ENCODE assay signal across 10 cellular contexts in genomic region chr6:15066433-15067337, GRCh38.
DNase-seq lines count a peak whose midpoint lies in the region; ATAC-seq, FAIRE-seq and TF ChIP-seq lines count a peak whose summit lies in the region.
"Had no signal": no experiment of that assay in that cellular context is flagged by ENCODE, and none has a peak within 500 bp of the region (broad histone marks: within the 10 kb centered on the region; RNA-seq: fewer than 3 reads in every experiment).

No MANE protein-coding gene starts in this region.

- H3K27me3 Mint-ChIP-seq in astrocyte (ENCODE audit: low read depth, unreplicated experiment) = peaks cover 5% of the 10 kb centered on the region

- no peaks in the 10 kb centered on the region for H3K9me3 Mint-ChIP-seq in astrocyte (ENCODE audit: unreplicated experiment)

- WGBS in spleen, 5 donors = 47 to 62% (median 53%) methylated on average over 19 of the region's 19 CpGs

- H3K27ac Mint-ChIP-seq in astrocyte (ENCODE audit: unreplicated experiment) = peak overlapping the region; percentile 89

- in situ Hi-C loops in HAP-1 (cut with MboI; ENCODE audit: low sequenced_read_pairs) = no loop called here

- H3K4me1 ChIP-seq in HEK293 (ENCODE audit: control insufficient read depth, insufficient read depth, low read length) = peaks cover 5% of the 10 kb centered on the region; the same call in 1 of the 2 replicates
- peaks cover 31% of the 10 kb centered on the region for H3K4me1 ChIP-seq in astrocyte (ENCODE audit: insufficient read depth, low read length)
- peaks cover 0 to 47% (median 22%) of the 10 kb centered on the region in 6 donors for H3K4me1 ChIP-seq in spleen
- no peaks in the 10 kb centered on the region for H3K4me1 ChIP-seq in OCI-LY7 (ENCODE audit: insufficient read depth, low read length, poor library complexity, severe bottlenecking)
- H3K4me1 ChIP-seq in HAP-1 = peaks cover 13% of the 10 kb centered on the region
- H3K4me1 ChIP-seq: SJSA1 had no signal

- TF ChIP-seq POLR2A in spleen (IDR thresholded peaks at IDR 0.05) = no peak

- H3K9me3 ChIP-seq in HEK293 (ENCODE audit: control insufficient read depth, insufficient read depth, low read depth, low read length) (no peaks in the 10 kb centered on the region), astrocyte (ENCODE audit: insufficient read depth, low read depth, low read length) (no peaks in the 10 kb centered on the region), spleen (no peaks in the 10 kb centered on the region), OCI-LY7 (ENCODE audit: low read length) (no peaks in the 10 kb centered on the region), HAP-1 (no peaks in the 10 kb centered on the region)

- TF ChIP-seq CTCF in HEK293 (tag by site-specific recombination; IDR thresholded peaks at IDR 0.05) (no peak), astrocyte (IDR thresholded peaks at IDR 0.05; ENCODE audit: insufficient read depth, low read depth, low read length) (no peak), spleen (IDR thresholded peaks at IDR 0.05 in 8 of 11, conservative IDR thresholded peaks at IDR 0.05 in 3 of 11) (no peak), OCI-LY7 (conservative IDR thresholded peaks at IDR 0.05; ENCODE audit: low read length) (no peak)

- H2AFZ ChIP-seq in astrocyte (ENCODE audit: low read depth, low read length) (peak overlapping the region; percentile 67), OCI-LY7 (ENCODE audit: low read length) (no peak overlapping the region)

- H3K4me3 ChIP-seq in HEK293 (ENCODE audit: low read depth, low read length) (no peak overlapping the region), astrocyte (ENCODE audit: insufficient read depth, low read depth, low read length) (no peak overlapping the region), spleen (peak overlapping the region in 1 of 8 donors; percentile 5), OCI-LY7 (ENCODE audit: low read depth, low read length, poor library complexity, severe bottlenecking) (no peak overlapping the region), HAP-1 (no peak overlapping the region)
- H3K4me3 ChIP-seq: SJSA1 had no signal

- H3K4me2 ChIP-seq in astrocyte (ENCODE audit: low read length) (peak overlapping the region; percentile 35), OCI-LY7 (ENCODE audit: low read length) (no peak overlapping the region)

- no peak overlapping the region for H3K4me3 Mint-ChIP-seq in astrocyte (ENCODE audit: unreplicated experiment)

- H4K20me1 ChIP-seq in astrocyte (ENCODE audit: insufficient read depth, low read length) (no peaks in the 10 kb centered on the region), OCI-LY7 (ENCODE audit: insufficient read depth, low read length) (no peaks in the 10 kb centered on the region)

- intact Hi-C loops in left ventricle myocardium superior (cut with micrococcal nuclease) = no loop called here
- intact Hi-C loops in spleen (cut with DNase I; ENCODE audit: low total_unique reads) = no loop called here
- intact Hi-C loops in OCI-LY7 (cut with micrococcal nuclease; ENCODE audit: unreplicated experiment) = no loop called here

- H3K79me2 ChIP-seq in astrocyte (ENCODE audit: insufficient read depth, low read length) (no peaks in the 10 kb centered on the region), OCI-LY7 (ENCODE audit: insufficient read depth, low read depth, low read length) (no peaks in the 10 kb centered on the region)

- DNase-seq in astrocyte (ENCODE audit: low read depth) = peak; percentile 89
- no peak for DNase-seq in left ventricle myocardium superior
- DNase-seq in spleen = peak; percentile 77
- no peak for DNase-seq in OCI-LY7 (ENCODE audit: low spot score)
- no peak for DNase-seq in HAP-1 (ENCODE audit: low spot score in 2 of 2)
- no peak for DNase-seq in islet precursor cell
- DNase-seq: activated naive CD4-positive, alpha-beta T cell had no signal

- peak overlapping the region; percentile 15 for H3K9ac ChIP-seq in astrocyte (ENCODE audit: low read length)

- no peaks in the 10 kb centered on the region for H3K36me3 Mint-ChIP-seq in astrocyte (ENCODE audit: low read depth, unreplicated experiment)

- BruUV-seq in OCI-LY7 (replicated peaks; lab: Mats Ljungman, UMichigan) = no TSS peak

- H3K4me1 Mint-ChIP-seq in astrocyte (ENCODE audit: low read depth, unreplicated experiment) = peaks cover 22% of the 10 kb centered on the region

- H3K36me3 ChIP-seq in HEK293 (ENCODE audit: control insufficient read depth in 2 of 2, insufficient read depth in 1 of 2, low read length in 2 of 2) (no peaks in the 10 kb centered on the region), astrocyte (ENCODE audit: insufficient read depth, low read length) (no peaks in the 10 kb centered on the region), spleen (no peaks in the 10 kb centered on the region), OCI-LY7 (ENCODE audit: insufficient read depth, low read length) (no peaks in the 10 kb centered on the region), HAP-1 (replicated peaks) (no peaks in the 10 kb centered on the region)
- H3K36me3 ChIP-seq: SJSA1 had no signal

- no peaks in the 10 kb centered on the region for H3K9me2 ChIP-seq in OCI-LY7 (ENCODE audit: insufficient read depth, low read length)

- CTCF ChIA-PET in HEK293 (lab: Yijun Ruan, JAX) = interaction anchor here (1.4 kb wide), 1 partner anchor 10 kb away, joined by 3 read pairs; no protein-coding TSS in a partner anchor
- CTCF ChIA-PET in OCI-LY7 (lab: Charles Lee; ENCODE audit: unreplicated experiment) = no interaction called here

- FAIRE-seq in astrocyte (lab: Jason Lieb, UNC) = peak; percentile 76

- ATAC-seq in left ventricle myocardium superior (peak; percentile 51), HG03135 (IDR thresholded peaks at IDR 0.05; ENCODE audit: unreplicated experiment) (no peak)

- POLR2A ChIA-PET in HEK293 (lab: Yijun Ruan, JAX) (interaction anchor here (0.6 to 1.1 kb wide), 2 partner anchors 93 to 179 kb away, joined by 5 to 6 read pairs; partner anchors contain the start of gene JARID2), OCI-LY7 (lab: Charles Lee) (interaction anchor here (0.5 kb wide), 1 partner anchor 347 kb away, joined by 3 read pairs; no protein-coding TSS in a partner anchor)

- no peaks in the 10 kb centered on the region for H3K27me3 ChIP-seq in astrocyte (ENCODE audit: insufficient read depth, low read length)
- no peaks in the 10 kb centered on the region for H3K27me3 ChIP-seq in spleen (replicated peaks in 1 of 7)
- H3K27me3 ChIP-seq in HAP-1 (ENCODE audit: low read depth) = no peaks in the 10 kb centered on the region
- H3K27me3 ChIP-seq: SJSA1 had no signal

- H3K27ac ChIP-seq in HEK293 (ENCODE audit: extremely low read depth, low read depth, low read length) (no peak overlapping the region; the same call in 1 of the 2 replicates), astrocyte (ENCODE audit: low read depth, low read length) (peak overlapping the region; percentile 41), spleen (peak overlapping the region; percentile 28 to 86 (median 67)), OCI-LY7 (ENCODE audit: low read depth, low read length, poor library complexity, severe bottlenecking) (no peak overlapping the region)
- H3K27ac ChIP-seq: SJSA1 had no signal

TF ChIP-seq in HEK293, 187 proteins besides CTCF, POLR2A, EP300 and RAD21 (continues in another document):
- TF ChIP-seq ZNF830 (tag by site-specific recombination; IDR thresholded peaks at IDR 0.05; ENCODE audit: low read depth) = no peak
- TF ChIP-seq WT1 (tag by site-specific recombination; IDR thresholded peaks at IDR 0.05) = peak; percentile 63
- peak; percentile 43 for TF ChIP-seq PRDM10 (tag by site-specific recombination; IDR thresholded peaks at IDR 0.05)
- peak; percentile 49 for TF ChIP-seq PRDM1 (tag by site-specific recombination; IDR thresholded peaks at IDR 0.05)
- peak; percentile 40; the same call in 1 of the 2 replicates for TF ChIP-seq ZNF398 (tag by site-specific recombination; IDR thresholded peaks at IDR 0.05)
- no peak for TF ChIP-seq ZBTB17 (tag by site-specific recombination; IDR thresholded peaks at IDR 0.05)
- peak; percentile 76 for TF ChIP-seq ZFHX2 (tag by site-specific recombination; conservative IDR thresholded peaks at IDR 0.05)

Comparison
In these comparisons a context has a peak if more than half of its experiments do, and no peak if none do; other contexts are left out.
1. H3K27ac ChIP-seq: peak in astrocyte (single experiment) and spleen (8 of 8); none in HEK293 (single experiment) and OCI-LY7 (single experiment).
2. DNase-seq: peak in astrocyte (single experiment) and spleen (single experiment); none in left ventricle myocardium superior (single experiment), OCI-LY7 (single experiment), HAP-1 (0 of 2) and islet precursor cell (single experiment).